In the genomic region with DNA sequence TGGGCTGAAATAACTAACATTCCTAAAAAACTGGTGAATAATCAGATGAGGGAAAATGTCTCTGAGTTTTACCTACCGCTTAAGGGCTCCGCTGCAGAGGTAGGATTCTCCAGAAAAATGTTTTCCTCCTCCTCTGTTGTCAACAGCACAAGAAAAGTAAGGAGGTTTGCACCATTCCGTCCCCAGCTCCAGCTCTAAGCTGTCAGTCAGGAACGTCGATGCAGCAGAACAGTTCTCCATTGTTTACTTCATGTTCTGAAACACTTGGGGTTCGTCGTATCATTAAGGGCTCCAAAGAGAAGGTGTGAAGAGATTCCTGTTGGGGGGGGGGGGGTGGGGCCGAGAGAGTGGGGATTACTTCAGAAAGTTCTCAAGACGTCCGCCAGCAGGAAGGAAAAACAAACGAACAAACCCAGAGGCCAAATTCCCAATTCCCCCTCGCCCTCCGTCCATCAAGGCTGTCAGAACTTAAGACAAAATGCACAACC, we compare ENCODE assay signal across 8 cellular contexts. TPM values are rescaled to one million over a fixed set of nuclear protein-coding genes. Genes with fewer than 3 reads are reported as not detected.
DNase-seq lines count a peak whose midpoint lies in the region; ATAC-seq and TF ChIP-seq lines count a peak whose summit lies in the region.

No MANE protein-coding gene starts in this region.

- no peak for TF ChIP-seq POLR2A in tibial nerve (IDR thresholded peaks at IDR 0.05)

- H3K4me1 ChIP-seq in left lung = peaks cover 0 to 15% of the 10 kb centered on the region in 2 donors
- H3K4me1 ChIP-seq in tibial nerve = peaks cover 0 to 13% (median 4%) of the 10 kb centered on the region in 4 donors

- intact Hi-C loops in left lung (cut with DNase I) = no loop called here

- peaks cover 47% of the 10 kb centered on the region for H3K36me3 ChIP-seq in KOPT-K1 (ENCODE audit: insufficient read depth, low read length)
- H3K36me3 ChIP-seq in left lung = no peaks in the 10 kb centered on the region
- H3K36me3 ChIP-seq in tibial nerve = peaks cover 0 to 20% (median 0%) of the 10 kb centered on the region in 3 donors

- H3K4me3 ChIP-seq in left lung = peak overlapping the region; percentile 86 to 92
- peak overlapping the region; percentile 41 to 97 (median 81) for H3K4me3 ChIP-seq in tibial nerve

- TF ChIP-seq EP300 in tibial nerve (IDR thresholded peaks at IDR 0.05) = no peak

- WGBS in tibial nerve, 2 donors = 3 to 4% methylated on average over 11 to 13 of the region's 13 CpGs

- TF ChIP-seq CTCF in left lung (IDR thresholded peaks at IDR 0.05) (no peak), tibial nerve (IDR thresholded peaks at IDR 0.05) (no peak)

- no peaks in the 10 kb centered on the region for H3K9me3 ChIP-seq in KOPT-K1 (ENCODE audit: insufficient read depth, low read length, poor library complexity, severe bottlenecking)
- H3K9me3 ChIP-seq in left lung = no peaks in the 10 kb centered on the region
- no peaks in the 10 kb centered on the region for H3K9me3 ChIP-seq in tibial nerve

- H3K27me3 ChIP-seq in left lung (no peaks in the 10 kb centered on the region), tibial nerve (no peaks in the 10 kb centered on the region)

- peak; percentile 1 for DNase-seq in COLO668 (lab: John Stamatoyannopoulos, UW; ENCODE audit: unreplicated experiment)
- DNase-seq in astrocyte of the hippocampus (ENCODE audit: low read depth, low spot score) = peak; percentile 30
- no peak for DNase-seq in left lung
- DNase-seq in tibial nerve (ENCODE audit: low spot score in 2 of 2) = no peak
- DNase-seq in SHP77 (lab: John Stamatoyannopoulos, UW) = no peak
- no peak for DNase-seq in NCI-H2227 (lab: John Stamatoyannopoulos, UW; ENCODE audit: unreplicated experiment)

- ATAC-seq in GM19463 (IDR thresholded peaks at IDR 0.05; ENCODE audit: unreplicated experiment) (peak; percentile 1), left lung (peak; percentile 29)

- H3K27ac ChIP-seq in KOPT-K1 (ENCODE audit: low read depth, low read length, poor library complexity, severe bottlenecking) (peak overlapping the region; percentile 97), left lung (peak overlapping the region; percentile 72 to 78), tibial nerve (peak overlapping the region in 2 of 4 donors; percentile 66 to 78)

RNA-seq across cellular contexts. Expression of gene MMS22L, which starts 0.7 kb away (rescaled TPM):
- 10 to 100 TPM; 11.6 to 18.4 TPM for total RNA-seq in left lung
- 10 to 100 TPM in 1 of 4 donors, 1 to 10 TPM in 3; 7.3 to 10.9 (median 8.4) TPM for total RNA-seq in tibial nerve

Comparison
In these comparisons a context has a peak if more than half of its experiments do, and no peak if none do; other contexts are left out.
1. DNase-seq: peak in COLO668 (single experiment) and astrocyte of the hippocampus (single experiment); none in left lung (0 of 2), tibial nerve (0 of 2), SHP77 (0 of 2) and NCI-H2227 (single experiment).